ENCODE assay signal across 11 cellular contexts in genomic region chr15:75068748-75069147, GRCh38.
"Had no signal": no experiment of that assay in that cellular context is flagged by ENCODE, and none has a peak within 500 bp of the region (broad histone marks: within the 10 kb centered on the region; RNA-seq: fewer than 3 reads in every experiment).

No MANE protein-coding gene starts in this region.

- H3K4me1 Mint-ChIP-seq: neural crest cell had no signal

- H3K27ac ChIP-seq: brain microvascular endothelial cell, parathyroid adenoma, SJCRH30, transverse colon had no signal

- H3K79me2 ChIP-seq: parathyroid adenoma had no signal

- H3K9ac ChIP-seq: parathyroid adenoma had no signal

- H3K36me3 ChIP-seq: brain microvascular endothelial cell, SJCRH30, transverse colon had no signal

- H2AFZ ChIP-seq: parathyroid adenoma had no signal

- H3K4me3 Mint-ChIP-seq: endodermal cell, neural crest cell had no signal

- H3K4me1 ChIP-seq: parathyroid adenoma had no signal

- H3K27me3 ChIP-seq: brain microvascular endothelial cell, SJCRH30, transverse colon had no signal

- H3K27ac Mint-ChIP-seq: activated naive CD4-positive, alpha-beta T cell treated with anti-CD3 and anti-CD28 coated beads, Interleukin-2, amount 50 U/mL, for 72 hours; endodermal cell had no signal

- H3K4me3 ChIP-seq: SJCRH30, transverse colon had no signal

- H3K9me3 ChIP-seq: SJCRH30 had no signal

- H3K9me3 Mint-ChIP-seq: activated naive CD4-positive, alpha-beta T cell treated with anti-CD3 and anti-CD28 coated beads, Interleukin-2, amount 50 U/mL, for 72 hours had no signal

- DNase-seq: activated effector memory CD4-positive, alpha-beta T cell treated with Interleukin-2 at 50 U/mL for 16 hours; brain microvascular endothelial cell; cerebellar nuclear complex; endodermal cell; erythroblast; retina; SJCRH30; transverse colon had no signal
